Comparison of ENCODE assay signal across 8 cellular contexts in genomic region chr18:3703732-3704176, GRCh38.
DNase-seq lines count a peak whose midpoint lies in the region; ATAC-seq, FAIRE-seq and TF ChIP-seq lines count a peak whose summit lies in the region.

No MANE protein-coding gene starts in this region.

- H3K27me3 ChIP-seq in ACC112 (ENCODE audit: insufficient read depth, low read length) (peaks cover 17% of the 10 kb centered on the region), GM06990 (replicated peaks; ENCODE audit: control insufficient read depth, insufficient read depth, low read length) (no peaks in the 10 kb centered on the region; the same call in 1 of the 2 replicates), ascending aorta (no peaks in the 10 kb centered on the region), small intestine (ENCODE audit: control insufficient read depth in 2 of 2, insufficient read depth in 2 of 2, low read length in 2 of 2) (no peaks in the 10 kb centered on the region), gastrocnemius medialis (no peaks in the 10 kb centered on the region)

- H3K4me3 ChIP-seq in ACC112 (ENCODE audit: low read depth, low read length) (no peak overlapping the region), GM06990 (replicated peaks; ENCODE audit: low read depth, low read length) (no peak overlapping the region), ascending aorta (peak overlapping the region in 1 of 2 donors; percentile 22), small intestine (ENCODE audit: low read depth in 1 of 2, low read length in 2 of 2) (no peak overlapping the region), gastrocnemius medialis (no peak overlapping the region)

- WGBS in small intestine, 3 donors = 6 to 16% (median 7%) methylated on average over 7 of the region's 7 CpGs

- DNase-seq in GM06990 (ENCODE audit: extremely low read depth, insufficient read length) (no peak), NCI-H510A (lab: John Stamatoyannopoulos, UW) (peak; percentile 51), ascending aorta (ENCODE audit: low spot score in 2 of 2) (peak in 1 of 2 donors; percentile 79), hypothalamus (lab: John Stamatoyannopoulos, UW) (peak in 31 of 51 donors; percentile 2 to 76 (median 23)), small intestine (peak; percentile 82), gastrocnemius medialis (no peak)

- ATAC-seq in GM21447 (IDR thresholded peaks at IDR 0.05; ENCODE audit: unreplicated experiment) = no peak
- ATAC-seq in gastrocnemius medialis = no peak

- peak overlapping the region; percentile 49 for H2AFZ ChIP-seq in ACC112 (ENCODE audit: low read length, unreplicated experiment)

- FAIRE-seq in small intestine (lab: Jason Lieb, UNC) = no peak

- H3K9me3 ChIP-seq in ascending aorta (no peaks in the 10 kb centered on the region), small intestine (ENCODE audit: control insufficient read depth, low read depth) (no peaks in the 10 kb centered on the region), gastrocnemius medialis (no peaks in the 10 kb centered on the region)

- H3K27ac ChIP-seq in ACC112 (ENCODE audit: low read depth, low read length) (no peak overlapping the region), ascending aorta (no peak overlapping the region), small intestine (ENCODE audit: low read depth in 1 of 2, low read length in 1 of 2) (no peak overlapping the region), gastrocnemius medialis (no peak overlapping the region)

- intact Hi-C loops in ascending aorta (cut with DNase I) (loop anchor here (1.0 to 2.0 kb wide), 2 partner anchors 167 to 295 kb away; no protein-coding TSS in a partner anchor), gastrocnemius medialis (cut with DNase I; ENCODE audit: low total_unique reads) (no loop called here)

- in situ Hi-C loops in gastrocnemius medialis (cut with MboI; ENCODE audit: low sequenced_read_pairs in 4 of 4) = no loop called here

- peaks cover 6% of the 10 kb centered on the region for H3K4me1 ChIP-seq in ACC112 (ENCODE audit: control insufficient read depth, insufficient read depth, low read length, unreplicated experiment)
- H3K4me1 ChIP-seq in ascending aorta = peaks cover 0 to 6% of the 10 kb centered on the region in 2 donors
- peaks cover 0 to 2% of the 10 kb centered on the region in 2 donors for H3K4me1 ChIP-seq in small intestine (ENCODE audit: control insufficient read depth in 2 of 2, insufficient read depth in 1 of 2, low read depth in 1 of 2, low read length in 1 of 2)
- H3K4me1 ChIP-seq in gastrocnemius medialis = no peaks in the 10 kb centered on the region

- no peaks in the 10 kb centered on the region for H3K79me2 ChIP-seq in ACC112 (ENCODE audit: control insufficient read depth, insufficient read depth, low read length, unreplicated experiment)

- no peaks in the 10 kb centered on the region for H3K36me3 ChIP-seq in ACC112 (ENCODE audit: insufficient read depth, low read length)
- no peaks in the 10 kb centered on the region for H3K36me3 ChIP-seq in GM06990 (ENCODE audit: control insufficient read depth, insufficient read depth, low read length)
- H3K36me3 ChIP-seq in ascending aorta = no peaks in the 10 kb centered on the region
- H3K36me3 ChIP-seq in small intestine (ENCODE audit: control insufficient read depth in 2 of 2, insufficient read depth in 2 of 2, low read length in 2 of 2) = no peaks in the 10 kb centered on the region
- H3K36me3 ChIP-seq in gastrocnemius medialis = no peaks in the 10 kb centered on the region

- TF ChIP-seq POLR2A in gastrocnemius medialis (IDR thresholded peaks at IDR 0.05) = no peak

- TF ChIP-seq CTCF in GM06990 (IDR thresholded peaks at IDR 0.05; ENCODE audit: insufficient read depth, low read length, poor library complexity, severe bottlenecking) (peak; percentile 64), ascending aorta (IDR thresholded peaks at IDR 0.05) (peak; percentile 21 to 70 (median 64)), gastrocnemius medialis (IDR thresholded peaks at IDR 0.05 in 4 of 5, conservative IDR thresholded peaks at IDR 0.05 in 1 of 5) (no peak)

Comparison
In these comparisons a context has a peak if more than half of its experiments do, and no peak if none do; other contexts are left out.
1. DNase-seq: peak in NCI-H510A (single experiment), hypothalamus (31 of 51) and small intestine (single experiment); none in GM06990 (single experiment) and gastrocnemius medialis (0 of 2).
2. CTCF ChIP-seq: peak in GM06990 (single experiment) and ascending aorta (3 of 3); none in gastrocnemius medialis (0 of 5).